In the genomic region with DNA sequence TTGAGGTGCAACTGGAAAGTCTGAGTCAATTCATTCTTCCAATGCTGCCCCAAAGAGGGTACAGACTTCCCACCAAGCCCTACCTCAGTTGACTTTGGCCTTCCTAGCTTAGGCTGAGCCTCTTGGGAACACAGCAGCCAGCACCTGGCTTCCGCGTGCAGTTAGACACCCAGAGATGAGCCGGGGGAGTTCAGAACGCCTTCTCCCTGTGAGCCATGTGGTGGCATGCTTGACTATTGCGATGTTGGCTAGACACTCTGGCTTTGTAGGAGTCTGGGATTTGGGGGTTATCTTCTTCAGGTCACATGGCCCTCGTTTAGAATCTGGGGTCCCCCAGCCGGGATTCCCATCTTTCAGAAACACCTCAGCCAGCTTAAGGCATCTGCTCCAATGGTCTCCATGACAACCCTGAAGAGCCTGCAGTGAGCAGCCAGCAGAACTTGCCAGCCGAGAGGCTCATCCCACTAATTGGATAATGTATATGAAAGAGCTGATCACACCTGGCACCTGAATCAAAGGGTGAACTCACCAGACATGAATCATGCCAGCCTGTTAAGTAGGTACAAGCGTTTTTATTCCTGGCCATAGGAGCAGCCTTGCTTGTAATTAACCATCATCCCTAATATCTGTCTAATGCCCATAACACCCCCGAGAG, we compare ENCODE assay signal across 16 cellular contexts.
DNase-seq lines count a peak whose midpoint lies in the region; ATAC-seq, FAIRE-seq and TF ChIP-seq lines count a peak whose summit lies in the region.
"Had no signal": no experiment of that assay in that cellular context is flagged by ENCODE, and none has a peak within 500 bp of the region (broad histone marks: within the 10 kb centered on the region; RNA-seq: fewer than 3 reads in every experiment).

No MANE protein-coding gene starts in this region.

- H3K9me1 ChIP-seq in keratinocyte (ENCODE audit: control insufficient read depth, extremely low read depth, insufficient read depth, low read length), result no peaks in the 10 kb centered on the region

- H4K20me1 ChIP-seq in keratinocyte (ENCODE audit: control insufficient read depth, extremely low read depth, insufficient read depth, low read length), result no peaks in the 10 kb centered on the region

- dilution Hi-C loops in keratinocyte (cut with MboI; ENCODE audit: extremely low pct_ligation_motif_present, low sequenced_read_pairs), result no loop called here

- no peaks in the 10 kb centered on the region for H3K36me3 ChIP-seq in keratinocyte (ENCODE audit: control insufficient read depth in 2 of 2, extremely low read depth in 1 of 2, insufficient read depth in 2 of 2, low read length in 2 of 2)
- H3K36me3 ChIP-seq in effector memory CD4-positive, alpha-beta T cell (ENCODE audit: control insufficient read depth, insufficient read depth, low read length), result no peaks in the 10 kb centered on the region
- H3K36me3 ChIP-seq: left lung had no signal

- peak; percentile 87 for FAIRE-seq in keratinocyte (lab: Jason Lieb, UNC)
- FAIRE-seq: frontal cortex, GM18507 had no signal

- H2AFZ ChIP-seq in keratinocyte (ENCODE audit: control insufficient read depth, low read length), result no peak overlapping the region

- H3K27me3 ChIP-seq in keratinocyte (ENCODE audit: control insufficient read depth, extremely low read depth, insufficient read depth, low read length), result no peaks in the 10 kb centered on the region
- H3K27me3 ChIP-seq in effector memory CD4-positive, alpha-beta T cell (replicated peaks; ENCODE audit: control insufficient read depth, insufficient read depth, low read length, poor library complexity, severe bottlenecking), result no peaks in the 10 kb centered on the region

- no peaks in the 10 kb centered on the region for H3K79me2 ChIP-seq in keratinocyte (ENCODE audit: control insufficient read depth, insufficient read depth, low read length)

- H3K27ac ChIP-seq in keratinocyte (ENCODE audit: control insufficient read depth, insufficient read depth, low read length), result peak overlapping the region; percentile 82
- H3K27ac ChIP-seq in effector memory CD4-positive, alpha-beta T cell (ENCODE audit: insufficient read depth, low read length, poor library complexity, severe bottlenecking), result no peak overlapping the region
- H3K27ac ChIP-seq: left lung had no signal

- ATAC-seq in HG03469 (IDR thresholded peaks at IDR 0.05; ENCODE audit: unreplicated experiment), result no peak
- ATAC-seq: left lung, Right ventricle myocardium inferior had no signal

- no peak overlapping the region for H3K4me2 ChIP-seq in keratinocyte (ENCODE audit: control insufficient read depth, extremely low read depth, insufficient read depth, low read depth, low read length)

- H3K4me3 ChIP-seq in keratinocyte (ENCODE audit: control insufficient read depth in 2 of 3, extremely low read depth in 1 of 3, insufficient read depth in 2 of 3, low read depth in 1 of 3, low read length in 3 of 3), result no peak overlapping the region
- no peak overlapping the region for H3K4me3 ChIP-seq in effector memory CD4-positive, alpha-beta T cell (ENCODE audit: insufficient read depth, low read depth, low read length, poor library complexity, severe bottlenecking)
- H3K4me3 ChIP-seq: left lung had no signal

- H3K9me3 ChIP-seq in keratinocyte (ENCODE audit: control insufficient read depth, low read depth, low read length), result no peaks in the 10 kb centered on the region
- H3K9me3 ChIP-seq in effector memory CD4-positive, alpha-beta T cell (ENCODE audit: control insufficient read depth, low read length), result no peaks in the 10 kb centered on the region
- H3K9me3 ChIP-seq: left lung had no signal

- peaks cover 72% of the 10 kb centered on the region for H3K4me1 ChIP-seq in keratinocyte (ENCODE audit: control insufficient read depth, extremely low read depth, insufficient read depth, low read length)
- H3K4me1 ChIP-seq in effector memory CD4-positive, alpha-beta T cell (ENCODE audit: control insufficient read depth, insufficient read depth, low read length, poor library complexity, severe bottlenecking), result no peaks in the 10 kb centered on the region

- H3K9ac ChIP-seq in keratinocyte (ENCODE audit: control insufficient read depth, extremely low read depth, insufficient read depth, low read length), result no peak overlapping the region

- peak; percentile 45 for DNase-seq in DMS79 (lab: John Stamatoyannopoulos, UW)
- peak; percentile 45 for DNase-seq in NCI-H1436 treated with DMSO at 0.1 percent for 48 hours (lab: John Stamatoyannopoulos, UW)
- DNase-seq in NCI-H510A treated with DMSO at 0.1 percent for 48 hours (lab: John Stamatoyannopoulos, UW), result peak; percentile 87
- peak; percentile 82 for DNase-seq in keratinocyte (ENCODE audit: low read depth, low spot score)
- no peak for DNase-seq in LoVo (ENCODE audit: low spot score)
- DNase-seq in hepatic stellate cell (ENCODE audit: low spot score), result no peak
- no peak for DNase-seq in effector memory CD4-positive, alpha-beta T cell
- DNase-seq: activated CD4-positive, alpha-beta T cell treated with anti-CD3 and anti-CD28 coated beads for 1 hour; activated gamma-delta T cell; left lung; stimulated activated CD4-positive, alpha-beta T cell treated with anti-CD3 and anti-CD28 coated beads, Interleukin-2, amount 100 ng/mL, for 48 hours; stimulated activated CD8-positive, alpha-beta memory T cell treated with anti-CD3 and anti-CD28 coated beads, Interleukin-4, amount 100 ng/mL, for 48 hours had no signal

- no peak for TF ChIP-seq CTCF in keratinocyte (optimal IDR thresholded peaks at IDR 0.05 in 1 of 3, IDR thresholded peaks at IDR 0.05 in 1 of 3, conservative IDR thresholded peaks at IDR 0.05 in 1 of 3; ENCODE audit: extremely low read depth in 1 of 3, insufficient read depth in 2 of 3, low read length in 3 of 3)

Comparison
In these comparisons a context has a peak if more than half of its experiments do, and no peak if none do; other contexts are left out.
1. DNase-seq: peak in DMS79 (single experiment), NCI-H1436 treated with DMSO at 0.1 percent for 48 hours (single experiment), NCI-H510A treated with DMSO at 0.1 percent for 48 hours (single experiment) and keratinocyte (single experiment); none in LoVo (single experiment), hepatic stellate cell (single experiment) and effector memory CD4-positive, alpha-beta T cell (0 of 3).